8 cellular contexts compared by ENCODE assay signal in genomic region chr7:35695628-35695888, GRCh38. TPM values are rescaled to one million over a fixed set of nuclear protein-coding genes. Genes with fewer than 3 reads are reported as not detected.
DNase-seq lines count a peak whose midpoint lies in the region; ATAC-seq, FAIRE-seq and TF ChIP-seq lines count a peak whose summit lies in the region.

No MANE protein-coding gene starts in this region.

- ATAC-seq in activated CD4-positive, CD25-positive, alpha-beta regulatory T cell treated with anti-CD3 and anti-CD28 coated beads, Interleukin-2, amount 50 U/mL, for 24 hours = peak; percentile 49 to 57

- DNase-seq in activated CD4-positive, CD25-positive, alpha-beta regulatory T cell (lab: John Stamatoyannopoulos, UW) = no peak
- DNase-seq in SJSA1 (ENCODE audit: low read depth in 1 of 2, low spot score in 2 of 2) (no peak), endothelial cell of umbilical vein (ENCODE audit: low read depth, low spot score) (no peak), ovary (no peak), hepatic stellate cell (ENCODE audit: low spot score) (no peak), urothelium cell line (ENCODE audit: low spot score) (no peak), NCI-H2196 treated with DMSO at 0.1 percent for 48 hours (lab: John Stamatoyannopoulos, UW; ENCODE audit: unreplicated experiment) (no peak)

- peak overlapping the region; percentile 84 for H3K4me2 ChIP-seq in endothelial cell of umbilical vein (ENCODE audit: insufficient read depth, low read length)

- no peak for FAIRE-seq in endothelial cell of umbilical vein (lab: Jason Lieb, UNC)
- no peak for FAIRE-seq in urothelium cell line (lab: Jason Lieb, UNC)

- H3K27ac ChIP-seq in SJSA1 (peak overlapping the region; percentile 88), endothelial cell of umbilical vein (ENCODE audit: insufficient read depth, low read depth, low read length) (peak overlapping the region; percentile 83), ovary (peak overlapping the region in 1 of 2 donors; percentile 92)

- H3K9me3 ChIP-seq in SJSA1 (replicated peaks) = no peaks in the 10 kb centered on the region
- H3K9me3 ChIP-seq in endothelial cell of umbilical vein (replicated peaks; ENCODE audit: control insufficient read depth, insufficient read depth, low read length) = no peaks in the 10 kb centered on the region
- no peaks in the 10 kb centered on the region for H3K9me3 ChIP-seq in ovary

- peaks cover 36% of the 10 kb centered on the region for H3K79me2 ChIP-seq in endothelial cell of umbilical vein (ENCODE audit: control insufficient read depth, insufficient read depth, low read length)

- no peaks in the 10 kb centered on the region for H3K9me1 ChIP-seq in endothelial cell of umbilical vein (replicated peaks; ENCODE audit: control insufficient read depth, extremely low read depth, insufficient read depth, low read length)

- intact Hi-C loops in endothelial cell of umbilical vein (cut with micrococcal nuclease) = loop anchor here (1.0 to 10.0 kb wide), 3 partner anchors 105 to 599 kb away; no protein-coding TSS in a partner anchor
- intact Hi-C loops in ovary (cut with DNase I) = no loop called here

- H3K4me3 ChIP-seq in SJSA1 (peak overlapping the region; percentile 80), endothelial cell of umbilical vein (replicated peaks in 1 of 3; ENCODE audit: insufficient read depth in 1 of 3, low read depth in 1 of 3, low read length in 3 of 3) (peak overlapping the region; percentile 42 to 81 (median 53)), ovary (peak overlapping the region; percentile 98)

- H3K27me3 ChIP-seq in SJSA1 (replicated peaks) (no peaks in the 10 kb centered on the region), endothelial cell of umbilical vein (ENCODE audit: control insufficient read depth in 2 of 2, insufficient read depth in 2 of 2, low read length in 2 of 2) (no peaks in the 10 kb centered on the region), ovary (no peaks in the 10 kb centered on the region)

- no TSS peak for BruUV-seq in endothelial cell of umbilical vein (replicated peaks; lab: Mats Ljungman, UMichigan)

- dilution Hi-C loops in endothelial cell of umbilical vein (cut with MboI; ENCODE audit: extremely low pct_ligation_motif_present, low sequenced_read_pairs) = no loop called here

- H2AFZ ChIP-seq in endothelial cell of umbilical vein (ENCODE audit: low read depth, low read length) = peak overlapping the region; percentile 52

- POLR2A ChIA-PET in endothelial cell of umbilical vein (lab: Charles Lee) = interaction anchor here (2.0 kb wide), 1 partner anchor 105 kb away, joined by 14 read pairs; the partner anchor contains the start of gene SEPTIN7

- H3K36me3 ChIP-seq in SJSA1 (peaks cover 14% of the 10 kb centered on the region), endothelial cell of umbilical vein (ENCODE audit: control insufficient read depth in 2 of 2, extremely low read depth in 1 of 2, insufficient read depth in 2 of 2, low read length in 2 of 2) (no peaks in the 10 kb centered on the region), ovary (no peaks in the 10 kb centered on the region)

- peak overlapping the region; percentile 92 for H3K9ac ChIP-seq in endothelial cell of umbilical vein (replicated peaks; ENCODE audit: extremely low read depth, insufficient read depth, low read length)

- no peak for TF ChIP-seq POLR2A in endothelial cell of umbilical vein (IDR thresholded peaks at IDR 0.05; ENCODE audit: low read depth, low read length)
- no peak for TF ChIP-seq POLR2A in ovary (IDR thresholded peaks at IDR 0.05)

- H3K4me1 ChIP-seq in SJSA1 (replicated peaks) (peaks cover 34% of the 10 kb centered on the region), endothelial cell of umbilical vein (ENCODE audit: control insufficient read depth, extremely low read depth, insufficient read depth, low read length) (peaks cover 50% of the 10 kb centered on the region), ovary (ENCODE audit: insufficient read depth) (peaks cover 13% of the 10 kb centered on the region)

- TF ChIP-seq EP300 in ovary (IDR thresholded peaks at IDR 0.05) = no peak

- WGBS in ovary, 3 donors = 26 to 31% (median 27%) methylated on average over 6 of the region's 6 CpGs

- H4K20me1 ChIP-seq in endothelial cell of umbilical vein (replicated peaks; ENCODE audit: control insufficient read depth, extremely low read depth, insufficient read depth, low read length) = no peaks in the 10 kb centered on the region

- CTCF ChIA-PET in endothelial cell of umbilical vein (lab: Charles Lee) = interaction anchor here (1.1 to 7.2 kb wide), 4 partner anchors 8 to 222 kb away, joined by 3 to 49 read pairs (median 4); no protein-coding TSS in a partner anchor

- TF ChIP-seq CTCF in endothelial cell of umbilical vein (IDR thresholded peaks at IDR 0.05; ENCODE audit: extremely low read depth in 1 of 2, insufficient read depth in 1 of 2, low read depth in 1 of 2, low read length in 2 of 2) (no peak), ovary (IDR thresholded peaks at IDR 0.05) (no peak)

TF ChIP-seq in endothelial cell of umbilical vein, 7 proteins besides CTCF, POLR2A, EP300 and RAD21:
- no peak for TF ChIP-seq FOS (IDR thresholded peaks at IDR 0.05; ENCODE audit: borderline replicate concordance, insufficient read depth, low read length)
- TF ChIP-seq POLR2AphosphoS5 (IDR thresholded peaks at IDR 0.05; ENCODE audit: insufficient read depth, low read depth, low read length) = no peak
- TF ChIP-seq MYC (IDR thresholded peaks at IDR 0.05; ENCODE audit: low read depth, low read length) = no peak

RNA-seq across cellular contexts. Expression of gene HERPUD2, which starts 0.6 kb away (rescaled TPM):
- total RNA-seq in SJSA1 (2014; rRNA removed; shearing (Covaris generic)) = 9.4 and 13.2 TPM in 2 replicates
- total RNA-seq in endothelial cell of umbilical vein = 27.7 and 33.9 TPM in 2 replicates
- 42.0 and 59.5 TPM in 2 replicates for polyA plus RNA-seq in endothelial cell of umbilical vein
- polyA plus RNA-seq in endothelial cell of umbilical vein (2011; cell fraction: cytosol; rRNA removed) = 39.2 and 43.4 TPM in 2 replicates
- polyA plus RNA-seq in endothelial cell of umbilical vein (2011; cell fraction: nucleus; rRNA removed) = 25.8 and 28.3 TPM in 2 replicates
- polyA plus RNA-seq in endothelial cell of umbilical vein (2012) = 21.5 and 24.4 TPM in 2 replicates
- polyA minus RNA-seq in endothelial cell of umbilical vein = 90.5 and 109 TPM in 2 replicates
- polyA minus RNA-seq in endothelial cell of umbilical vein (2011; cell fraction: cytosol; rRNA and poly(A)+ RNA removed) = 20.1 TPM
- 63.0 and 70.3 TPM in 2 replicates for polyA minus RNA-seq in endothelial cell of umbilical vein (2011; cell fraction: nucleus; rRNA and poly(A)+ RNA removed)
- total RNA-seq in ovary = 10 to 100 TPM; 31.9 to 39.9 (median 38.7) TPM
- polyA plus RNA-seq in ovary = 10 to 100 TPM; 32.7 to 39.6 TPM
